8 cellular contexts compared by ENCODE assay signal in the genomic region with DNA sequence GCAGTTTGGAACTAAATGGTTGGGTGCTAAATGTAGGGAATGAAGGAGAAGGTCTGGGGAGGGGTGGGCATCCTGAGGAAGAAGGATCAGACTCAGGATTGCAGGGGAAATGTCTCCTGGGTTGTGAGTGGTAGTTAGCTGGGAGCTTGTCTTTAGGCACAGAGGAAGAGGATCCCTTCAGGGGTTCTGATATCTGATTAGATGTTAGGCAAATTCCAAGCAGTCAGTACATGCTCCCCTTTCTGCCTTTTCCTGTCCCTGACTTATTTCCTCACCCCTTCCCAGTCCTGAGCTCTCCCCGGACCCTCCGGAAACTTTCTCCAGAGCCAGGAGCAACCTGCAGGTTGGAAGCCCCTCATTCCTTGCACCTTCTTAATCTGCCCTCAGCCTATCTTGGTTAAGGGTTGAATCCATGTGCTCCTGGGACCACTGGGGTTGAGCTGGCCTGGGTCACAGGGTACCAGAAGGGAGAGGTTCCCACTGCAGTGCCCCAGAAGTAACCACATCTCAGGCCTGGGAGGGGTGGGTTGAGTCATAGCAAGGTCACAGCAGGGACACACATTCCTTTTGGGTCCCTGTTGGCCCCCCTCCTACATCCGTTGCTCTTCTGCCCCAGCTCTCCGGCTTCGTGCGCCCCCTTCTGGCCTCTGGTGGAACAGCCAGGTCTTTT. TPM values are rescaled to one million over a fixed set of nuclear protein-coding genes. Genes with fewer than 3 reads are reported as not detected.
DNase-seq lines count a peak whose midpoint lies in the region; ATAC-seq and TF ChIP-seq lines count a peak whose summit lies in the region.

No MANE protein-coding gene starts in this region.

- no peak overlapping the region for H2BK5ac ChIP-seq in H9 (ENCODE audit: insufficient read length, low read length)

- H3K23ac ChIP-seq in H9 (ENCODE audit: insufficient read length, low read depth, low read length), result no peak overlapping the region

- H3K9ac ChIP-seq in H9 (ENCODE audit: extremely low read depth, insufficient read length, low read length), result no peak overlapping the region

- H3K56ac ChIP-seq in H9 (ENCODE audit: insufficient read length, low read depth, low read length), result no peak overlapping the region

- H3K18ac ChIP-seq in H9 (ENCODE audit: insufficient read length, low read depth, low read length), result no peak overlapping the region

- H3K27ac ChIP-seq in H9 (ENCODE audit: insufficient read length, low read depth, low read length) (no peak overlapping the region), layer of hippocampus (ENCODE audit: low read depth, low read length) (peak overlapping the region; percentile 60)

- H3K4me2 ChIP-seq in H9 (ENCODE audit: insufficient read depth, insufficient read length, low read length), result peak overlapping the region; percentile 98

- H2BK12ac ChIP-seq in H9 (ENCODE audit: insufficient read length, low read depth, low read length), result no peak overlapping the region

- peaks cover 0 to 3% of the 10 kb centered on the region in 2 experiments; a peak in 1 of 5 replicates for H3K9me3 Mint-ChIP-seq in H9

- H4K91ac ChIP-seq in H9 (ENCODE audit: insufficient read length, low read depth, low read length), result no peak overlapping the region

- H3K79me1 ChIP-seq in H9 (ENCODE audit: insufficient read depth, low read depth, low read length, poor library complexity, severe bottlenecking), result no peaks in the 10 kb centered on the region

- H3K14ac ChIP-seq in H9 (ENCODE audit: insufficient read depth, low read length), result no peak overlapping the region

- no CpG with 5 or more reads among the region's 6 CpGs for WGBS in H9 (ENCODE audit: extremely low coverage, insufficient read length, low lambda C conversion rate)

- no peaks in the 10 kb centered on the region for H3K79me2 ChIP-seq in H9 (ENCODE audit: insufficient read depth, low read length)

- H3K4me3 Mint-ChIP-seq in H9, result peak overlapping the region; percentile 68 to 91

- H3K27me3 Mint-ChIP-seq in H9 (ENCODE audit: low read depth), result peaks cover 65% of the 10 kb centered on the region

- no peaks in the 10 kb centered on the region for H3K9me3 ChIP-seq in H9 (ENCODE audit: control insufficient read depth, low read depth, low read length)

- no peak for ATAC-seq in HG03469 (IDR thresholded peaks at IDR 0.05; ENCODE audit: unreplicated experiment)

- H2AK5ac ChIP-seq in H9 (ENCODE audit: insufficient read length, low read length), result no peak overlapping the region

- H2BK15ac ChIP-seq in H9 (ENCODE audit: low read depth, low read length), result no peak overlapping the region

- TF ChIP-seq CTCF in H9 (conservative IDR thresholded peaks at IDR 0.05), result peak; percentile 99

- H3T11ph ChIP-seq in H9 (ENCODE audit: low read length), result no peak overlapping the region

- H4K8ac ChIP-seq in H9 (replicated peaks; ENCODE audit: insufficient read length, low read depth, low read length), result no peak overlapping the region

- H4K5ac ChIP-seq in H9 (ENCODE audit: insufficient read length, low read depth, low read length), result no peak overlapping the region

- H3K27ac Mint-ChIP-seq in H9, result no peak overlapping the region

- peaks cover 27 to 39% of the 10 kb centered on the region in 2 experiments for H3K4me1 Mint-ChIP-seq in H9

- no peak overlapping the region for H2AFZ ChIP-seq in H9 (ENCODE audit: low read length)

- H3K27me3 ChIP-seq in H9 (ENCODE audit: insufficient read depth, low read length) (no peaks in the 10 kb centered on the region; the same call in 1 of the 2 replicates), layer of hippocampus (ENCODE audit: control insufficient read depth, insufficient read depth, low read length) (no peaks in the 10 kb centered on the region)

- no peak overlapping the region for H2BK20ac ChIP-seq in H9 (ENCODE audit: low read depth, low read length, poor library complexity, severe bottlenecking)

- no peak overlapping the region for H2BK120ac ChIP-seq in H9 (ENCODE audit: low read depth, low read length, poor library complexity, severe bottlenecking)

- peak; percentile 98 for DNase-seq in AG08396 (ENCODE audit: low spot score)
- peak; percentile 88 for DNase-seq in H9
- peak; percentile 40 for DNase-seq in NCI-H446 treated with DMSO at 0.1 percent for 48 hours (lab: John Stamatoyannopoulos, UW)
- peak; percentile 80 for DNase-seq in activated CD4-positive, alpha-beta T cell treated with anti-CD3 and anti-CD28 coated beads for 1 hour
- DNase-seq in cerebellum (ENCODE audit: low spot score), result peak; percentile 82
- DNase-seq in stimulated activated CD4-positive, alpha-beta T cell treated with anti-CD3 and anti-CD28 coated beads, Interleukin-15, amount 100 ng/mL, for 48 hours (ENCODE audit: low read depth in 2 of 2), result peak; percentile 76 to 88

- no peaks in the 10 kb centered on the region for H4K20me1 ChIP-seq in H9 (ENCODE audit: control insufficient read depth, insufficient read depth, insufficient read length)

- peaks cover 24% of the 10 kb centered on the region for H3K23me2 ChIP-seq in H9 (ENCODE audit: insufficient read length, low read depth, low read length, poor library complexity, severe bottlenecking)

- H3K4me1 ChIP-seq in H9 (ENCODE audit: insufficient read depth, low read length), result peaks cover 6% of the 10 kb centered on the region; the same call in 1 of the 2 replicates

- H3K4ac ChIP-seq in H9 (ENCODE audit: low read depth, low read length), result no peak overlapping the region

- no peaks in the 10 kb centered on the region; a peak in 1 of 7 replicates for H3K36me3 Mint-ChIP-seq in H9 (ENCODE audit: insufficient read depth in 1 of 3, low read depth in 3 of 3)

RNA-seq across cellular contexts. Expression of gene IGFBP6, which starts 1.6 kb away (rescaled TPM):
- total RNA-seq in H9 (2021) (4.2 and 5.7 TPM in 2 replicates), cerebellum (5.5 TPM)

RNA-seq across cellular contexts. Expression of gene SOAT2, which starts 4.2 kb away (rescaled TPM):
- total RNA-seq in H9 (2021) (not detected in 2 replicates), cerebellum (0.27 TPM)

RNA-seq across cellular contexts. Expression of gene SPRYD3, which starts 19.9 kb away (rescaled TPM):
- 5.8 and 6.5 TPM in 2 replicates for total RNA-seq in H9 (2021)
- 16.0 TPM for total RNA-seq in cerebellum

RNA-seq across cellular contexts. Expression of gene TNS2, which starts 49.3 kb away (rescaled TPM):
- 3.6 and 4.5 TPM in 2 replicates for total RNA-seq in H9 (2021)
- total RNA-seq in cerebellum, result 26.7 TPM

Comparison
In these comparisons a context has a peak if more than half of its experiments do, and no peak if none do; other contexts are left out.
1. DNase-seq: peak in every context shown above with its lines; median percentile 98 in AG08396; 88 in H9; 82 in cerebellum; 82 in stimulated activated CD4-positive, alpha-beta T cell treated with anti-CD3 and anti-CD28 coated beads, Interleukin-15, amount 100 ng/mL, for 48 hours; 80 in activated CD4-positive, alpha-beta T cell treated with anti-CD3 and anti-CD28 coated beads for 1 hour; 40 in NCI-H446 treated with DMSO at 0.1 percent for 48 hours.